Comparison of ENCODE assay signal across 8 cellular contexts in the genomic region with DNA sequence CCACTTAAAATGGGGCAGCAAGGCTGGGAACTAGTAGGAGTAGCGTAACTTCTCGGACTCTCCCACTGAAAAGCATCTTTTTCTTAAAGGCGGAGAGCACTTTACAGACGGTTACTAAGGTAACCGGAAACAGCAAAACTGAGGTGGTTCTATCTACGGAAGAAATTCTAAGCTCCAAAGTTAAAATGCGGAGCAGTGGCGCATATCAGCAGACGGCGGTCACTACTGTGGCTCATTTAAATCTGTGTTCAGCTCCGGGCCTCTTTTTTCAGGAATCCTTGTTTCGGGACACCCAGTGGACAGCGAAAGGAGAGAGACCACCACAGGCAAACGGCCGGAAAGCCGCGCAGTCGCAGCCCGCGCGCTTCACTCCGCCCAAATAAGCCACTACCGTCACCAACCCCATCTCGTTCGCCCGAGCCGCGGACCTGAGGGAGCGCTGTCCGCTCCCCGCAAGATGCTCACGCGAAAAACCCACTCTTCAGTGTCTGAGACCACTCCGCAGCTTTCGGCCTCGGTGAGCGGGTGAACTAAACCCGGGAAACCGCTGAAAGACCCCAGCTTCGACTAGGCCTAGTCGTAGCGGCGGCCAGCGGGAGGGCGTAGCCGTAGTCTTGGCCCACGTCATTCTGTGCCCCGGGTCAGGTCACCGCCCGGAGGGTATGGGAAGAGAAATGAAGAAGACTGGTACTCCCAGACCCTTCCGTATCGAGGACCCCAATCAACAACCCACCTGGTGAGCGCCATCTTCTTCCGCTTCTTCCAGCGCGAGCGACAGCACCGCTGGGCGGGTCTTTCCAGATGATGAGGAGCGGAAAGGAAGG. TPM values are rescaled to one million over a fixed set of nuclear protein-coding genes. Genes with fewer than 3 reads are reported as not detected.
DNase-seq lines count a peak whose midpoint lies in the region; ATAC-seq and TF ChIP-seq lines count a peak whose summit lies in the region.

Gene SNW1 (minus strand): TSS at position 776 of the 824 bp plus-strand sequence. CDS start 29 bp downstream, at position 747.

- H3K27me3 ChIP-seq in HUES6 (ENCODE audit: control insufficient read depth, insufficient read depth, low read length) = no peaks in the 10 kb centered on the region
- H3K27me3 ChIP-seq in neural cell (ENCODE audit: insufficient read depth, low read depth, low read length) = no peaks in the 10 kb centered on the region
- no peaks in the 10 kb centered on the region for H3K27me3 ChIP-seq in stomach

- H4K20me1 ChIP-seq in neural cell (ENCODE audit: insufficient read depth) = peaks cover 3% of the 10 kb centered on the region

- H3K4me1 ChIP-seq in HUES6 (ENCODE audit: control insufficient read depth, insufficient read depth, low read length) (peaks cover 16% of the 10 kb centered on the region), stomach (peaks cover 20 to 55% (median 39%) of the 10 kb centered on the region in 4 donors)

- WGBS in stomach, 5 donors = 0% methylated on average over 28 to 60 of the region's 60 CpGs

- TF ChIP-seq CTCF in RWPE1 (conservative IDR thresholded peaks at IDR 0.05; ENCODE audit: low read depth) = no peak
- TF ChIP-seq CTCF in foreskin fibroblast (IDR thresholded peaks at IDR 0.05; ENCODE audit: low read depth, low read length) = no peak
- TF ChIP-seq CTCF in neural cell (IDR thresholded peaks at IDR 0.05; ENCODE audit: poor library complexity, severe bottlenecking) = peak; percentile 28
- TF ChIP-seq CTCF in stomach (IDR thresholded peaks at IDR 0.05) = no peak

- peak in 1 of 4 donors; percentile 65 for TF ChIP-seq POLR2A in stomach (IDR thresholded peaks at IDR 0.05)

- H3K4me2 ChIP-seq in neural cell (ENCODE audit: low read length) = peak within 1 kb of the TSS; percentile 97

- H3K9me2 ChIP-seq in neural cell (ENCODE audit: insufficient read depth, low read length) = no peaks in the 10 kb centered on the region

- H3K36me3 ChIP-seq in HUES6 (ENCODE audit: control insufficient read depth, insufficient read depth, low read length) = peaks cover 15% of the 10 kb centered on the region
- H3K36me3 ChIP-seq in neural cell (ENCODE audit: insufficient read depth, low read length) = peaks cover 4% of the 10 kb centered on the region
- peaks cover 0 to 18% (median 6%) of the 10 kb centered on the region in 4 donors for H3K36me3 ChIP-seq in stomach

- POLR2A ChIA-PET in RWPE1 (lab: Yijun Ruan, JAX; ENCODE audit: low non-redundant PET) = no interaction called here

- H3K4me3 ChIP-seq in HUES6 (ENCODE audit: low read depth, low read length) (peak within 1 kb of the TSS; percentile 87), foreskin fibroblast (ENCODE audit: low read depth in 1 of 2, low read length in 2 of 2) (peak within 1 kb of the TSS; percentile 76 to 91), neural cell (ENCODE audit: low read length) (peak within 1 kb of the TSS; percentile 83), stomach (peak within 1 kb of the TSS; percentile 79 to 95 (median 89))

- CTCF ChIA-PET in RWPE1 (lab: Yijun Ruan, JAX) = no interaction called here

- H2AFZ ChIP-seq in neural cell (ENCODE audit: low read depth, low read length) = peak within 1 kb of the TSS; percentile 58

- H3K9ac ChIP-seq in HUES6 (ENCODE audit: low read length) (peak within 1 kb of the TSS; percentile 91), neural cell (ENCODE audit: low read length) (peak within 1 kb of the TSS; percentile 93)

- H3K9me3 ChIP-seq in HUES6 (ENCODE audit: control insufficient read depth, insufficient read depth, low read depth, low read length) = no peaks in the 10 kb centered on the region
- H3K9me3 ChIP-seq in neural cell (ENCODE audit: low read length) = no peaks in the 10 kb centered on the region
- H3K9me3 ChIP-seq in stomach = no peaks in the 10 kb centered on the region

- ATAC-seq in GM21423 (IDR thresholded peaks at IDR 0.05; ENCODE audit: unreplicated experiment) = peak; percentile 94

- TF ChIP-seq EP300 in neural cell (conservative IDR thresholded peaks at IDR 0.05; ENCODE audit: poor library complexity, severe bottlenecking) (peak; percentile 44), stomach (IDR thresholded peaks at IDR 0.05) (no peak)

- H3F3A ChIP-seq in neural cell (ENCODE audit: insufficient read depth, low read length, poor library complexity, severe bottlenecking) = no peaks in the 10 kb centered on the region

- intact Hi-C loops in stomach (cut with DNase I; ENCODE audit: low total_unique reads) = no loop called here

- peak; percentile 89 for DNase-seq in DMS114 treated with DMSO at 0.1 percent for 48 hours (lab: John Stamatoyannopoulos, UW; ENCODE audit: unreplicated experiment)
- DNase-seq in RWPE1 (ENCODE audit: low spot score) = peak; percentile 92
- peak; percentile 72 for DNase-seq in activated gamma-delta T cell (lab: John Stamatoyannopoulos, UW)
- peak; percentile 91 to 98 for DNase-seq in foreskin fibroblast
- DNase-seq in stomach = peak; percentile 93

- peak within 1 kb of the TSS; percentile 84 for H3K27ac ChIP-seq in HUES6 (ENCODE audit: low read depth, low read length)
- peak within 1 kb of the TSS; percentile 78 for H3K27ac ChIP-seq in RWPE1
- peak within 1 kb of the TSS; percentile 93 for H3K27ac ChIP-seq in neural cell (ENCODE audit: low read length)
- H3K27ac ChIP-seq in stomach = peak within 1 kb of the TSS; percentile 85 to 97 (median 93)

- peak; percentile 41 for TF ChIP-seq RAD21 in neural cell (conservative IDR thresholded peaks at IDR 0.05)

- H3K79me2 ChIP-seq in neural cell (replicated peaks; ENCODE audit: insufficient read depth, low read length) = peaks cover 44% of the 10 kb centered on the region

TF ChIP-seq in neural cell, 6 proteins besides CTCF, POLR2A, EP300 and RAD21:
- no peak for TF ChIP-seq EZH2 (IDR thresholded peaks at IDR 0.05; ENCODE audit: borderline replicate concordance, insufficient read depth, low read length, poor library complexity, severe bottlenecking)
- peak; percentile 38 for TF ChIP-seq SMC3 (conservative IDR thresholded peaks at IDR 0.05; ENCODE audit: poor library complexity)
- peak; percentile 71 for TF ChIP-seq MXI1 (conservative IDR thresholded peaks at IDR 0.05; ENCODE audit: poor library complexity, severe bottlenecking)
- peak; percentile 96 for TF ChIP-seq POLR2AphosphoS5 (IDR thresholded peaks at IDR 0.05)
- TF ChIP-seq, protein P1, sequence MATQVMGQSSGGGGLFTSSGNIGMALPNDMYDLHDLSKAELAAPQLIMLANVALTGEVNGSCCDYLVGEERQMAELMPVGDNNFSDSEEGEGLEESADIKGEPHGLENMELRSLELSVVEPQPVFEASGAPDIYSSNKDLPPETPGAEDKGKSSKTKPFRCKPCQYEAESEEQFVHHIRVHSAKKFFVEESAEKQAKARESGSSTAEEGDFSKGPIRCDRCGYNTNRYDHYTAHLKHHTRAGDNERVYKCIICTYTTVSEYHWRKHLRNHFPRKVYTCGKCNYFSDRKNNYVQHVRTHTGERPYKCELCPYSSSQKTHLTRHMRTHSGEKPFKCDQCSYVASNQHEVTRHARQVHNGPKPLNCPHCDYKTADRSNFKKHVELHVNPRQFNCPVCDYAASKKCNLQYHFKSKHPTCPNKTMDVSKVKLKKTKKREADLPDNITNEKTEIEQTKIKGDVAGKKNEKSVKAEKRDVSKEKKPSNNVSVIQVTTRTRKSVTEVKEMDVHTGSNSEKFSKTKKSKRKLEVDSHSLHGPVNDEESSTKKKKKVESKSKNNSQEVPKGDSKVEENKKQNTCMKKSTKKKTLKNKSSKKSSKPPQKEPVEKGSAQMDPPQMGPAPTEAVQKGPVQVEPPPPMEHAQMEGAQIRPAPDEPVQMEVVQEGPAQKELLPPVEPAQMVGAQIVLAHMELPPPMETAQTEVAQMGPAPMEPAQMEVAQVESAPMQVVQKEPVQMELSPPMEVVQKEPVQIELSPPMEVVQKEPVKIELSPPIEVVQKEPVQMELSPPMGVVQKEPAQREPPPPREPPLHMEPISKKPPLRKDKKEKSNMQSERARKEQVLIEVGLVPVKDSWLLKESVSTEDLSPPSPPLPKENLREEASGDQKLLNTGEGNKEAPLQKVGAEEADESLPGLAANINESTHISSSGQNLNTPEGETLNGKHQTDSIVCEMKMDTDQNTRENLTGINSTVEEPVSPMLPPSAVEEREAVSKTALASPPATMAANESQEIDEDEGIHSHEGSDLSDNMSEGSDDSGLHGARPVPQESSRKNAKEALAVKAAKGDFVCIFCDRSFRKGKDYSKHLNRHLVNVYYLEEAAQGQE (IDR thresholded peaks at IDR 0.05; ENCODE audit: borderline replicate concordance) = no peak
- peak; percentile 88 for TF ChIP-seq TAF1 (IDR thresholded peaks at IDR 0.05; ENCODE audit: low read depth)

RNA-seq across cellular contexts. Expression of gene SNW1, which starts in this region (rescaled TPM):
- polyA plus RNA-seq in neural cell (60.1 and 81.2 TPM in 2 replicates), stomach (10 to 100 TPM; 33.2 to 62.6 (median 33.3) TPM)
- 67.2 and 84.6 TPM in 2 replicates for polyA minus RNA-seq in neural cell
- 100 to 1,000 TPM in 1 of 5 donors, 10 to 100 TPM in 3, 1 to 10 TPM in 1; 8.2 to 152 (median 49.8) TPM for total RNA-seq in stomach

Comparison
In these comparisons a context has a peak if more than half of its experiments do, and no peak if none do; other contexts are left out.
1. Peak in every context shown above with its lines: DNase-seq, ATAC-seq, H3K4me3 ChIP-seq and H3K27ac ChIP-seq.